In the genomic region with DNA sequence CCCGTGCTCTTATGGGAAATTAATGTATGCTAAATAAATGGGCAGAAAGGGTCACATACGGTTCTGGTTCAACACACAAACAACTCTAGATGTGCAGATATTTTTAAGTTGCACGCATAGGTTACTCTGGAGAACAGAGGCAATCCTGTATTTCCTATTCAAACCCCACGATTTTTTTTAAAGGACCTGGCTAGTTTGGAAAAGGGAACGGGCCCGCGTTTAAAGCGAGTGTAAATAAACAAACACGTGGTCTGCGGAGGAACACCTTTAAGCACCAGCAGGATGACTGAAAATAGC, we compare ENCODE assay signal across 8 cellular contexts. TPM values are rescaled to one million over a fixed set of nuclear protein-coding genes. Genes with fewer than 3 reads are reported as not detected.
DNase-seq lines count a peak whose midpoint lies in the region; ATAC-seq, FAIRE-seq and TF ChIP-seq lines count a peak whose summit lies in the region.

No MANE protein-coding gene starts in this region.

- CTCF ChIA-PET in HepG2 (lab: Yijun Ruan, JAX; ENCODE audit: low intra/inter-chr PET ratio, low total read pairs), result no interaction called here

- H3K9me3 Mint-ChIP-seq in activated naive CD8-positive, alpha-beta T cell treated with anti-CD3 and anti-CD28 coated beads for 36 hours, result no peaks in the 10 kb centered on the region
- no peaks in the 10 kb centered on the region for H3K9me3 Mint-ChIP-seq in type B pancreatic cell

- intact Hi-C loops in Right ventricle myocardium superior (cut with DNase I) (no loop called here), HepG2 (cut with micrococcal nuclease; ENCODE audit: unreplicated experiment) (loop anchor here (5.0 kb wide), 2 partner anchors 366 to 571 kb away; partner anchors contain the start of gene PANX1)

- H3K36me3 ChIP-seq in cardiac muscle cell (peaks cover 7% of the 10 kb centered on the region), HepG2 (replicated peaks in 1 of 2; ENCODE audit: control insufficient read depth in 1 of 2, insufficient read depth in 2 of 2, low read length in 2 of 2) (peaks cover 4 to 23% of the 10 kb centered on the region in 2 experiments; a peak in 3 of 5 replicates)

- H3K9me3 ChIP-seq in cardiac muscle cell (ENCODE audit: low read depth), result no peaks in the 10 kb centered on the region
- H3K9me3 ChIP-seq in HepG2 (ENCODE audit: low read length), result no peaks in the 10 kb centered on the region

- peak overlapping the region; percentile 93 for H3K27ac Mint-ChIP-seq in activated naive CD8-positive, alpha-beta T cell treated with anti-CD3 and anti-CD28 coated beads for 36 hours
- peak overlapping the region; percentile 96 for H3K27ac Mint-ChIP-seq in type B pancreatic cell

- H3K4me3 Mint-ChIP-seq in activated naive CD8-positive, alpha-beta T cell treated with anti-CD3 and anti-CD28 coated beads for 36 hours, result peak overlapping the region; percentile 91
- peak overlapping the region; percentile 97 for H3K4me3 Mint-ChIP-seq in type B pancreatic cell

- BruUV-seq in HepG2 (replicated peaks; lab: Mats Ljungman, UMichigan), result TSS peak; percentile 75

- in situ Hi-C loops in HepG2 (cut with HindIII; ENCODE audit: extremely low pct_ligation_motif_present, low pct_unique_long_range_greater_than_20kb), result no loop called here

- ATAC-seq in Right ventricle myocardium superior (ENCODE audit: poor library complexity) (no peak), HG03432 (IDR thresholded peaks at IDR 0.05; ENCODE audit: unreplicated experiment) (peak; percentile 34), HepG2 (no peak), GM18858 (IDR thresholded peaks at IDR 0.05; ENCODE audit: unreplicated experiment) (no peak)

- FAIRE-seq in HepG2 (lab: Jason Lieb, UNC), result no peak

- TF ChIP-seq RAD21 in HepG2 (CRISPR knock-in tag; IDR thresholded peaks at IDR 0.05), result no peak

- H3K27me3 Mint-ChIP-seq in activated naive CD8-positive, alpha-beta T cell treated with anti-CD3 and anti-CD28 coated beads for 36 hours, result no peaks in the 10 kb centered on the region
- H3K27me3 Mint-ChIP-seq in type B pancreatic cell, result no peaks in the 10 kb centered on the region

- no peak for TF ChIP-seq CTCF in cardiac muscle cell (IDR thresholded peaks at IDR 0.05; ENCODE audit: low read depth, low read length)
- no peak for TF ChIP-seq CTCF in HepG2 (CRISPR knock-in tag; IDR thresholded peaks at IDR 0.05)
- TF ChIP-seq CTCF in type B pancreatic cell (conservative IDR thresholded peaks at IDR 0.05), result no peak

- H3K9ac ChIP-seq in HepG2 (ENCODE audit: insufficient read depth, low read depth, low read length), result peak overlapping the region; percentile 86

- peaks cover 14% of the 10 kb centered on the region for H3K36me3 Mint-ChIP-seq in activated naive CD8-positive, alpha-beta T cell treated with anti-CD3 and anti-CD28 coated beads for 36 hours
- peaks cover 19% of the 10 kb centered on the region for H3K36me3 Mint-ChIP-seq in type B pancreatic cell

- peaks cover 17% of the 10 kb centered on the region for H3K4me1 Mint-ChIP-seq in activated naive CD8-positive, alpha-beta T cell treated with anti-CD3 and anti-CD28 coated beads for 36 hours
- peaks cover 12% of the 10 kb centered on the region for H3K4me1 Mint-ChIP-seq in type B pancreatic cell (ENCODE audit: unreplicated experiment)

- H3K4me3 ChIP-seq in cardiac muscle cell (peak overlapping the region; percentile 54), HepG2 (replicated peaks in 1 of 3; ENCODE audit: insufficient read depth in 1 of 3, low read depth in 2 of 3, low read length in 3 of 3) (peak overlapping the region; percentile 80 to 90 (median 86))

- no peak for TF ChIP-seq POLR2A in HepG2 (IDR thresholded peaks at IDR 0.05; ENCODE audit: insufficient read depth in 1 of 2, low read depth in 2 of 2, low read length in 2 of 2)

- peak overlapping the region; percentile 84 for H3K4me2 ChIP-seq in HepG2 (ENCODE audit: low read depth, low read length)

- H3K27me3 ChIP-seq in cardiac muscle cell, result no peaks in the 10 kb centered on the region
- H3K27me3 ChIP-seq in HepG2 (ENCODE audit: control insufficient read depth in 1 of 2, insufficient read depth in 2 of 2, low read length in 2 of 2), result no peaks in the 10 kb centered on the region; a peak in 1 of 5 replicates

- peak overlapping the region; percentile 77 for H2AFZ ChIP-seq in HepG2 (ENCODE audit: low read length)

- DNase-seq in cardiac muscle cell (ENCODE audit: low read depth in 1 of 2, low spot score in 1 of 2) (no peak), Right ventricle myocardium superior (no peak), HepG2 (ENCODE audit: low spot score) (no peak), type B pancreatic cell (ENCODE audit: extremely low spot score, unreplicated experiment) (no peak), cerebellum (ENCODE audit: low spot score) (no peak)
- DNase-seq in activated naive CD8-positive, alpha-beta T cell treated with anti-CD3 and anti-CD28 coated beads for 36 hours, result no peak

- H4K20me1 ChIP-seq in HepG2 (ENCODE audit: insufficient read depth, low read length), result no peaks in the 10 kb centered on the region

- TF ChIP-seq EP300 in HepG2 (IDR thresholded peaks at IDR 0.05; ENCODE audit: low read depth in 2 of 2, low read length in 2 of 2), result no peak
- TF ChIP-seq EP300 in HepG2 (CRISPR knock-in tag; IDR thresholded peaks at IDR 0.05; ENCODE audit: borderline replicate concordance), result no peak

- H3K27ac ChIP-seq in cardiac muscle cell, result peak overlapping the region; percentile 88
- H3K27ac ChIP-seq in HepG2 (ENCODE audit: extremely low read length, insufficient read depth, low read length), result peak overlapping the region; percentile 89

- H3K4me1 ChIP-seq in cardiac muscle cell (ENCODE audit: low read depth), result peaks cover 3% of the 10 kb centered on the region
- peaks cover 29% of the 10 kb centered on the region for H3K4me1 ChIP-seq in HepG2 (ENCODE audit: insufficient read depth, low read length)

- WGBS in HepG2 (ENCODE audit: low lambda C conversion rate), result under 1% methylated on average over 10 of the region's 10 CpGs

- POLR2A ChIA-PET in HepG2 (lab: Yijun Ruan, JAX), result interaction anchor here (1.3 kb wide), 1 partner anchor 20 kb away, joined by 5 read pairs; the partner anchor contains the start of gene C11orf97

- peaks cover 32% of the 10 kb centered on the region for H3K79me2 ChIP-seq in HepG2 (ENCODE audit: insufficient read depth, low read length)

RNA-seq across cellular contexts. Expression of gene MRE11, which starts 0.6 kb away (rescaled TPM):
- 11.4 and 15.1 TPM in 2 replicates for total RNA-seq in cardiac muscle cell
- 7.0 and 7.9 TPM in 2 replicates for polyA plus RNA-seq in cardiac muscle cell
- total RNA-seq in Right ventricle myocardium superior, result 6.4 TPM
- total RNA-seq in activated naive CD8-positive, alpha-beta T cell treated with anti-CD3 and anti-CD28 coated beads for 36 hours, result 10 to 100 TPM; 41.4 to 41.6 TPM
- total RNA-seq in HepG2 (2016; rRNA removed; fragmentation: Illumina TruSeq; extraction: Trizol), result 37.3 and 58.2 TPM in 2 replicates
- total RNA-seq in HepG2 (2016; cell fraction: cytosol; rRNA removed; fragmentation: Illumina TruSeq; extraction: Trizol; ENCODE audit: low read depth), result 6.8 and 7.0 TPM in 2 replicates
- total RNA-seq in HepG2 (2016; cell fraction: insoluble cytoplasmic fraction; rRNA removed; fragmentation: Illumina TruSeq; extraction: Trizol), result 37.9 and 58.6 TPM in 2 replicates
- total RNA-seq in HepG2 (2016; cell fraction: membrane; rRNA removed; fragmentation: Illumina TruSeq; extraction: Trizol), result 7.8 and 9.1 TPM in 2 replicates
- 72.1 and 72.4 TPM in 2 replicates for total RNA-seq in HepG2 (2016; cell fraction: nucleus; rRNA removed; fragmentation: Illumina TruSeq; extraction: Trizol)
- 5.2 and 7.2 TPM in 2 replicates for polyA plus RNA-seq in HepG2 (2011; rRNA removed)
- 1.7 and 2.9 TPM in 2 replicates for polyA plus RNA-seq in HepG2 (2011; cell fraction: cytosol; rRNA removed)
- polyA plus RNA-seq in HepG2 (2011; cell fraction: nucleus; rRNA removed), result 9.2 and 10.0 TPM in 2 replicates
- polyA plus RNA-seq in HepG2 (2012), result 9.8 and 17.1 TPM in 2 replicates
- polyA plus RNA-seq in HepG2 (2016; cell fraction: cytosol; fragmentation: Illumina TruSeq; extraction: Trizol; ENCODE audit: low read depth), result 0.76 and 1.1 TPM in 2 replicates
- 28.4 and 33.0 TPM in 2 replicates for polyA plus RNA-seq in HepG2 (2016; cell fraction: insoluble cytoplasmic fraction; fragmentation: Illumina TruSeq; extraction: Trizol; ENCODE audit: low read depth)
- 1.8 and 2.1 TPM in 2 replicates for polyA plus RNA-seq in HepG2 (2016; cell fraction: membrane; fragmentation: Illumina TruSeq; extraction: Trizol; ENCODE audit: low read depth)
- polyA plus RNA-seq in HepG2 (2016; cell fraction: nucleus; fragmentation: Illumina TruSeq; extraction: Trizol; ENCODE audit: insufficient read depth, low read depth), result 43.6 and 48.1 TPM in 2 replicates
- 4.1 and 11.9 TPM in 2 replicates for polyA minus RNA-seq in HepG2 (2011; rRNA and poly(A)+ RNA removed; ENCODE audit: low replicate concordance)
- polyA minus RNA-seq in HepG2 (2011; cell fraction: cytosol; rRNA and poly(A)+ RNA removed), result 6.9 and 11.3 TPM in 2 replicates
- 43.0 and 56.7 TPM in 2 replicates for polyA minus RNA-seq in HepG2 (2011; cell fraction: nucleus; rRNA and poly(A)+ RNA removed)
- total RNA-seq in type B pancreatic cell (ENCODE audit: low replicate concordance), result 22.6 and 37.6 TPM in 2 replicates
- 28.7 TPM for total RNA-seq in cerebellum

RNA-seq across cellular contexts. Expression of gene ANKRD49, which starts 0.7 kb away (rescaled TPM):
- total RNA-seq in cardiac muscle cell (10.4 and 12.3 TPM in 2 replicates), Right ventricle myocardium superior (4.6 TPM), HepG2 (2016; rRNA removed; fragmentation: Illumina TruSeq; extraction: Trizol) (14.2 and 18.0 TPM in 2 replicates), type B pancreatic cell (ENCODE audit: low replicate concordance) (15.0 and 21.7 TPM in 2 replicates), cerebellum (14.8 TPM)
- polyA plus RNA-seq in cardiac muscle cell (12.3 and 17.2 TPM in 2 replicates), HepG2 (2011; rRNA removed) (11.5 and 14.3 TPM in 2 replicates)
- total RNA-seq in activated naive CD8-positive, alpha-beta T cell treated with anti-CD3 and anti-CD28 coated beads for 36 hours, result 10 to 100 TPM; 19.8 to 20.9 TPM
- total RNA-seq in HepG2 (2016; cell fraction: cytosol; rRNA removed; fragmentation: Illumina TruSeq; extraction: Trizol; ENCODE audit: low read depth), result 3.4 and 3.6 TPM in 2 replicates
- total RNA-seq in HepG2 (2016; cell fraction: insoluble cytoplasmic fraction; rRNA removed; fragmentation: Illumina TruSeq; extraction: Trizol), result 15.5 and 18.5 TPM in 2 replicates
- total RNA-seq in HepG2 (2016; cell fraction: membrane; rRNA removed; fragmentation: Illumina TruSeq; extraction: Trizol), result 9.1 and 11.7 TPM in 2 replicates
- total RNA-seq in HepG2 (2016; cell fraction: nucleus; rRNA removed; fragmentation: Illumina TruSeq; extraction: Trizol), result 16.7 and 17.1 TPM in 2 replicates
- polyA plus RNA-seq in HepG2 (2011; cell fraction: cytosol; rRNA removed), result 4.2 and 6.0 TPM in 2 replicates
- 10.0 and 12.8 TPM in 2 replicates for polyA plus RNA-seq in HepG2 (2011; cell fraction: nucleus; rRNA removed)
- 9.4 and 9.7 TPM in 2 replicates for polyA plus RNA-seq in HepG2 (2012)
- 2.3 and 3.1 TPM in 2 replicates for polyA plus RNA-seq in HepG2 (2016; cell fraction: cytosol; fragmentation: Illumina TruSeq; extraction: Trizol; ENCODE audit: low read depth)
- 16.5 and 19.5 TPM in 2 replicates for polyA plus RNA-seq in HepG2 (2016; cell fraction: insoluble cytoplasmic fraction; fragmentation: Illumina TruSeq; extraction: Trizol; ENCODE audit: low read depth)
- 5.7 and 5.8 TPM in 2 replicates for polyA plus RNA-seq in HepG2 (2016; cell fraction: membrane; fragmentation: Illumina TruSeq; extraction: Trizol; ENCODE audit: low read depth)
- polyA plus RNA-seq in HepG2 (2016; cell fraction: nucleus; fragmentation: Illumina TruSeq; extraction: Trizol; ENCODE audit: insufficient read depth, low read depth), result 23.0 and 26.3 TPM in 2 replicates
- 2.4 and 8.1 TPM in 2 replicates for polyA minus RNA-seq in HepG2 (2011; rRNA and poly(A)+ RNA removed; ENCODE audit: low replicate concordance)
- polyA minus RNA-seq in HepG2 (2011; cell fraction: cytosol; rRNA and poly(A)+ RNA removed), result 3.6 and 4.7 TPM in 2 replicates
- 13.1 and 15.5 TPM in 2 replicates for polyA minus RNA-seq in HepG2 (2011; cell fraction: nucleus; rRNA and poly(A)+ RNA removed)

RNA-seq across cellular contexts. Expression of gene C11orf97, which starts 19.2 kb away (rescaled TPM):
- total RNA-seq in cardiac muscle cell (not detected in 2 replicates), Right ventricle myocardium superior (not detected), HepG2 (2016; rRNA removed; fragmentation: Illumina TruSeq; extraction: Trizol) (0.35 TPM in 1 of 2 replicates, not detected in the other), type B pancreatic cell (ENCODE audit: low replicate concordance) (not detected in 2 replicates), cerebellum (not detected)
- polyA plus RNA-seq in cardiac muscle cell (not detected in 2 replicates), HepG2 (2011; rRNA removed) (not detected in 2 replicates)
- not detected for total RNA-seq in activated naive CD8-positive, alpha-beta T cell treated with anti-CD3 and anti-CD28 coated beads for 36 hours
- not detected in 2 replicates for total RNA-seq in HepG2 (2016; cell fraction: cytosol; rRNA removed; fragmentation: Illumina TruSeq; extraction: Trizol; ENCODE audit: low read depth)
- total RNA-seq in HepG2 (2016; cell fraction: insoluble cytoplasmic fraction; rRNA removed; fragmentation: Illumina TruSeq; extraction: Trizol), result 0.30 and 0.87 TPM in 2 replicates
- 0.56 TPM in 1 of 2 replicates, not detected in the other for total RNA-seq in HepG2 (2016; cell fraction: membrane; rRNA removed; fragmentation: Illumina TruSeq; extraction: Trizol)
- total RNA-seq in HepG2 (2016; cell fraction: nucleus; rRNA removed; fragmentation: Illumina TruSeq; extraction: Trizol), result not detected in 2 replicates
- polyA plus RNA-seq in HepG2 (2011; cell fraction: cytosol; rRNA removed), result not detected in 2 replicates
- not detected in 2 replicates for polyA plus RNA-seq in HepG2 (2011; cell fraction: nucleus; rRNA removed)
- polyA plus RNA-seq in HepG2 (2012), result not detected in 2 replicates
- 0.16 and 0.20 TPM in 2 replicates for polyA plus RNA-seq in HepG2 (2016; cell fraction: cytosol; fragmentation: Illumina TruSeq; extraction: Trizol; ENCODE audit: low read depth)
- 0.40 and 0.50 TPM in 2 replicates for polyA plus RNA-seq in HepG2 (2016; cell fraction: insoluble cytoplasmic fraction; fragmentation: Illumina TruSeq; extraction: Trizol; ENCODE audit: low read depth)
- 0.30 TPM in 1 of 2 replicates, not detected in the other for polyA plus RNA-seq in HepG2 (2016; cell fraction: membrane; fragmentation: Illumina TruSeq; extraction: Trizol; ENCODE audit: low read depth)
- not detected in 2 replicates for polyA plus RNA-seq in HepG2 (2016; cell fraction: nucleus; fragmentation: Illumina TruSeq; extraction: Trizol; ENCODE audit: insufficient read depth, low read depth)
- polyA minus RNA-seq in HepG2 (2011; rRNA and poly(A)+ RNA removed; ENCODE audit: low replicate concordance), result not detected in 2 replicates
- polyA minus RNA-seq in HepG2 (2011; cell fraction: cytosol; rRNA and poly(A)+ RNA removed), result not detected in 2 replicates
- polyA minus RNA-seq in HepG2 (2011; cell fraction: nucleus; rRNA and poly(A)+ RNA removed), result not detected in 2 replicates

RNA-seq across cellular contexts. Expression of gene FUT4, which starts 50.6 kb away (rescaled TPM):
- 4.3 and 5.0 TPM in 2 replicates for total RNA-seq in cardiac muscle cell
- polyA plus RNA-seq in cardiac muscle cell, result 2.3 and 4.3 TPM in 2 replicates
- 1.4 TPM for total RNA-seq in Right ventricle myocardium superior
- 1 to 10 TPM; 5.9 to 6.2 TPM for total RNA-seq in activated naive CD8-positive, alpha-beta T cell treated with anti-CD3 and anti-CD28 coated beads for 36 hours
- 0.35 and 0.60 TPM in 2 replicates for total RNA-seq in HepG2 (2016; rRNA removed; fragmentation: Illumina TruSeq; extraction: Trizol)
- 0.09 TPM in 1 of 2 replicates, not detected in the other for total RNA-seq in HepG2 (2016; cell fraction: cytosol; rRNA removed; fragmentation: Illumina TruSeq; extraction: Trizol; ENCODE audit: low read depth)
- total RNA-seq in HepG2 (2016; cell fraction: insoluble cytoplasmic fraction; rRNA removed; fragmentation: Illumina TruSeq; extraction: Trizol), result 0.40 and 0.58 TPM in 2 replicates
- total RNA-seq in HepG2 (2016; cell fraction: membrane; rRNA removed; fragmentation: Illumina TruSeq; extraction: Trizol), result 0.24 and 0.28 TPM in 2 replicates
- total RNA-seq in HepG2 (2016; cell fraction: nucleus; rRNA removed; fragmentation: Illumina TruSeq; extraction: Trizol), result 0.50 and 0.62 TPM in 2 replicates
- 0.22 and 0.28 TPM in 2 replicates for polyA plus RNA-seq in HepG2 (2011; rRNA removed)
- 0.19 TPM in 2 replicates for polyA plus RNA-seq in HepG2 (2011; cell fraction: cytosol; rRNA removed)
- 0.23 and 0.29 TPM in 2 replicates for polyA plus RNA-seq in HepG2 (2011; cell fraction: nucleus; rRNA removed)
- polyA plus RNA-seq in HepG2 (2012), result 0.12 and 0.15 TPM in 2 replicates
- polyA plus RNA-seq in HepG2 (2016; cell fraction: cytosol; fragmentation: Illumina TruSeq; extraction: Trizol; ENCODE audit: low read depth), result 0.03 and 0.05 TPM in 2 replicates
- 0.38 TPM in 2 replicates for polyA plus RNA-seq in HepG2 (2016; cell fraction: insoluble cytoplasmic fraction; fragmentation: Illumina TruSeq; extraction: Trizol; ENCODE audit: low read depth)
- 0.09 and 0.16 TPM in 2 replicates for polyA plus RNA-seq in HepG2 (2016; cell fraction: membrane; fragmentation: Illumina TruSeq; extraction: Trizol; ENCODE audit: low read depth)
- 0.89 and 0.92 TPM in 2 replicates for polyA plus RNA-seq in HepG2 (2016; cell fraction: nucleus; fragmentation: Illumina TruSeq; extraction: Trizol; ENCODE audit: insufficient read depth, low read depth)
- 0.47 and 0.48 TPM in 2 replicates for polyA minus RNA-seq in HepG2 (2011; rRNA and poly(A)+ RNA removed; ENCODE audit: low replicate concordance)
- 0.30 and 0.35 TPM in 2 replicates for polyA minus RNA-seq in HepG2 (2011; cell fraction: cytosol; rRNA and poly(A)+ RNA removed)
- 0.50 and 0.77 TPM in 2 replicates for polyA minus RNA-seq in HepG2 (2011; cell fraction: nucleus; rRNA and poly(A)+ RNA removed)
- total RNA-seq in type B pancreatic cell (ENCODE audit: low replicate concordance), result 10.4 and 40.1 TPM in 2 replicates
- 5.9 TPM for total RNA-seq in cerebellum
